Comparison of ENCODE assay signal across 14 cellular contexts in the genomic region with DNA sequence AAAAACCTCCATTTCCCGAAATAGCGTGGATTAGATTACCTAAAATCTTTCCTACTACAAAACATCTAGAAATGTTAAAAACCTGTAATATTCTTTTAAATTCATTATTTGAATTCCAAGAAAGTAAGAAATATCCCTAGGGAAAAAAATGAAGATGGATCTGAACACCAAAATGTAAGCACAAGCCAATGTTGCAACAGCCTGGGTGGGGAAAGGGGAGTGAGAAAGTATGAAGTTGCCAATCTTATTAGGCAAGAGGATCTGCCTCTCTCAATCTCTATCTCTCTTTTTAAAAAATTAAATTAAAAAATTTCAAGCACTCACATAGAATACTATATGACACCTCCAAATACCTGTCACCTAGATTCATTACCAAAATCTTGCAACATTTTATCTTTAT.
DNase-seq lines count a peak whose midpoint lies in the region; ATAC-seq and TF ChIP-seq lines count a peak whose summit lies in the region.
"Had no signal": no experiment of that assay in that cellular context is flagged by ENCODE, and none has a peak within 500 bp of the region (broad histone marks: within the 10 kb centered on the region; RNA-seq: fewer than 3 reads in every experiment).

No MANE protein-coding gene starts in this region.

- H3K27ac ChIP-seq in esophagus muscularis mucosa (replicated peaks in 1 of 4): peak overlapping the region; percentile 75 to 85 (median 80)
- H3K27ac ChIP-seq: cardiac muscle cell had no signal

- H3K9me3 ChIP-seq in esophagus muscularis mucosa: no peaks in the 10 kb centered on the region
- H3K9me3 ChIP-seq: upper lobe of right lung had no signal

- TF ChIP-seq POLR2A in esophagus muscularis mucosa (IDR thresholded peaks at IDR 0.05; ENCODE audit: low read depth): no peak

- DNase-seq in AML-193 (lab: John Stamatoyannopoulos, UW) (peak; percentile 42 to 46), NOMO-1 treated with DMSO at 0.1 percent for 48 hours (lab: John Stamatoyannopoulos, UW; ENCODE audit: unreplicated experiment) (peak; percentile 14), esophagus muscularis mucosa (ENCODE audit: extremely low spot score) (peak; percentile 83), omental fat pad (ENCODE audit: low spot score) (peak; percentile 40), NCI-H2029 (lab: John Stamatoyannopoulos, UW) (no peak), kidney tubule cell (ENCODE audit: low spot score) (no peak)
- DNase-seq: GOT3, NCI-H187 treated with DMSO at 0.1 percent for 48 hours, NCI-H510A had no signal

- peaks cover 12 to 34% (median 27%) of the 10 kb centered on the region in 4 donors for H3K4me1 ChIP-seq in esophagus muscularis mucosa

- no peak for TF ChIP-seq EP300 in esophagus muscularis mucosa (IDR thresholded peaks at IDR 0.05)

- no peak overlapping the region for H3K4me3 ChIP-seq in esophagus muscularis mucosa
- H3K4me3 ChIP-seq: cardiac muscle cell, stomach, upper lobe of right lung had no signal

- intact Hi-C loops in esophagus muscularis mucosa (cut with DNase I): loop anchor here (5.0 kb wide), 2 partner anchors 68 to 237 kb away; no protein-coding TSS in a partner anchor

- TF ChIP-seq CTCF in esophagus muscularis mucosa (IDR thresholded peaks at IDR 0.05) (no peak), omental fat pad (IDR thresholded peaks at IDR 0.05) (no peak)

- H3K36me3 ChIP-seq in esophagus muscularis mucosa: no peaks in the 10 kb centered on the region
- H3K36me3 ChIP-seq: cardiac muscle cell, stomach, upper lobe of right lung had no signal

- H3K27me3 ChIP-seq in esophagus muscularis mucosa: no peaks in the 10 kb centered on the region
- H3K27me3 ChIP-seq: cardiac muscle cell, stomach, upper lobe of right lung had no signal

- WGBS in esophagus muscularis mucosa: 84% methylated on average over 2 of the region's 2 CpGs

- ATAC-seq in omental fat pad (ENCODE audit: low FRiP score) (peak; percentile 75), HG03039 (IDR thresholded peaks at IDR 0.05; ENCODE audit: unreplicated experiment) (no peak)
- ATAC-seq: activated CD4-positive, CD25-positive, alpha-beta regulatory T cell treated with anti-CD3 and anti-CD28 coated beads, Interleukin-2, amount 50 U/mL, for 24 hours had no signal

Comparison
In these comparisons a context has a peak if more than half of its experiments do, and no peak if none do; other contexts are left out.
1. DNase-seq: peak in AML-193 (2 of 2), NOMO-1 treated with DMSO at 0.1 percent for 48 hours (single experiment), esophagus muscularis mucosa (single experiment) and omental fat pad (single experiment); none in NCI-H2029 (single experiment) and kidney tubule cell (single experiment).